In the genomic region with DNA sequence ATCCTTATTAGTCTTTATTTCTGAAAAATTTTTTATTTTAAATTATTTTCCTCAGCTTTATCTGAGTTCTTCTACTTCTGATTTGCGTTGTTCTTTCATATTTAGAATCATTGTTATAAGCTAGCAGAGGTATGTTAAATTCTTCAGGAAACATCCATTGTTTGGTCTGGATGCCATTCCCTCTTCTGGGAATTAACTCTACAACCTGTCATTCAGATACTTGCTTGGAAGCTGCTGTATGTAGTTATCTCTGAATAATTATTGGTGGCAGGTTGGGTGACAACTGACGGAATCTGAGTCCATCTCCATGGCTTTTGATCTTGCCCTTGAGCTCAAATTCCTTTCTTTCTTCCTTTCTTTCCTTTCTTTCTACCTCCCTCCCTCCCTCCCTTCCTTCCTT, we compare ENCODE assay signal across 27 cellular contexts.
"Had no signal": no experiment of that assay in that cellular context is flagged by ENCODE, and none has a peak within 500 bp of the region (broad histone marks: within the 10 kb centered on the region; RNA-seq: fewer than 3 reads in every experiment).

No MANE protein-coding gene starts in this region.

- H3K27me3 Mint-ChIP-seq: stimulated activated memory B cell treated with anti-CD40 and anti-IgM and Interleukin-4, amounts not matched to agents 10 μg/mL and 1 μg/mL and 100 μg/mL, for 72 hours; stimulated activated naive B cell treated with anti-CD40 and anti-IgM and Interleukin-4, amounts not matched to agents 10 μg/mL and 1 μg/mL and 100 μg/mL, for 72 hours; type B pancreatic cell had no signal

- H3K27ac Mint-ChIP-seq: stimulated activated effector memory CD8-positive, alpha-beta T cell treated with anti-CD3 and anti-CD28 coated beads, Interleukin-12 subunit alpha, Interleukin-12 subunit beta, amount 100 ng/mL, for 72 hours; stimulated activated memory B cell treated with anti-CD40 and anti-IgM and Interleukin-4, amounts not matched to agents 10 μg/mL and 1 μg/mL and 100 μg/mL, for 72 hours; stimulated activated naive B cell treated with anti-CD40 and anti-IgM and Interleukin-4, amounts not matched to agents 10 μg/mL and 1 μg/mL and 100 μg/mL, for 72 hours; stimulated activated naive CD8-positive, alpha-beta T cell treated with anti-CD3 and anti-CD28 coated beads, Interleukin-15, amount 100 ng/mL, for 72 hours; stimulated activated naive CD8-positive, alpha-beta T cell treated with anti-CD3 and anti-CD28 coated beads, Interleukin-15, Interleukin-2, amounts not matched to agents 100 ng/mL and 50 ng/mL, for 24 hours; type B pancreatic cell had no signal

- DNase-seq: stimulated activated CD4-positive, alpha-beta T cell treated with anti-CD3 and anti-CD28 coated beads, Interleukin-2, amount 100 ng/mL, for 48 hours; stimulated activated CD4-positive, alpha-beta T cell treated with anti-CD3 and anti-CD28 coated beads, Interleukin-4, amount 100 ng/mL, for 1 hour; stimulated activated CD4-positive, alpha-beta T cell treated with anti-CD3 and anti-CD28 coated beads, Interleukin-4, amount 100 ng/mL, for 24 hours; stimulated activated CD4-positive, alpha-beta T cell treated with anti-CD3 and anti-CD28 coated beads, Interleukin-4, amount 100 ng/mL, for 4 hours; stimulated activated CD8-positive, alpha-beta memory T cell treated with anti-CD3 and anti-CD28 coated beads, Interleukin-4, amount 100 ng/mL, for 48 hours; stimulated activated naive B cell treated with anti-CD40 and anti-IgM and Interleukin-4, amounts not matched to agents 10 μg/mL and 1 μg/mL and 100 μg/mL, for 72 hours; stimulated activated naive CD4-positive, alpha-beta T cell; stimulated activated naive CD4-positive, alpha-beta T cell treated with Interleukin-2 at 50 U/mL for 16 hours; stimulated activated naive CD8-positive, alpha-beta T cell treated with anti-CD3 and anti-CD28 coated beads, Interleukin-15, amount 100 ng/mL, for 72 hours; stimulated activated naive CD8-positive, alpha-beta T cell treated with anti-CD3 and anti-CD28 coated beads, Interleukin-15, Interleukin-2, amounts not matched to agents 100 U/mL and 50 U/mL, for 24 hours; stomach; substantia nigra; testis; thyroid gland; tibial artery; transverse colon; trophoblast cell; upper lobe of left lung; upper lobe of right lung; uterus had no signal

- H3K4me3 Mint-ChIP-seq: stimulated activated effector memory CD8-positive, alpha-beta T cell treated with anti-CD3 and anti-CD28 coated beads, Interleukin-12 subunit alpha, Interleukin-12 subunit beta, amount 100 ng/mL, for 72 hours; stimulated activated memory B cell treated with anti-CD40 and anti-IgM and Interleukin-4, amounts not matched to agents 10 μg/mL and 1 μg/mL and 100 μg/mL, for 72 hours; stimulated activated naive B cell treated with anti-CD40 and anti-IgM and Interleukin-4, amounts not matched to agents 10 μg/mL and 1 μg/mL and 100 μg/mL, for 72 hours; stimulated activated naive CD8-positive, alpha-beta T cell treated with anti-CD3 and anti-CD28 coated beads, Interleukin-15, amount 100 ng/mL, for 72 hours; stimulated activated naive CD8-positive, alpha-beta T cell treated with anti-CD3 and anti-CD28 coated beads, Interleukin-15, Interleukin-2, amounts not matched to agents 100 ng/mL and 50 ng/mL, for 24 hours; type B pancreatic cell had no signal

- H3K4me1 Mint-ChIP-seq: stimulated activated effector memory CD8-positive, alpha-beta T cell treated with anti-CD3 and anti-CD28 coated beads, Interleukin-12 subunit alpha, Interleukin-12 subunit beta, amount 100 ng/mL, for 72 hours; stimulated activated memory B cell treated with anti-CD40 and anti-IgM and Interleukin-4, amounts not matched to agents 10 μg/mL and 1 μg/mL and 100 μg/mL, for 72 hours; stimulated activated naive B cell treated with anti-CD40 and anti-IgM and Interleukin-4, amounts not matched to agents 10 μg/mL and 1 μg/mL and 100 μg/mL, for 72 hours; stimulated activated naive CD8-positive, alpha-beta T cell treated with anti-CD3 and anti-CD28 coated beads, Interleukin-15, amount 100 ng/mL, for 72 hours had no signal

- H3K27me3 ChIP-seq: stomach, suprapubic skin, testis, thyroid gland, tibial artery, tibial nerve, transverse colon, upper lobe of left lung, upper lobe of right lung, uterus had no signal

- H3K27ac ChIP-seq: stomach, suprapubic skin, testis, thoracic aorta, thyroid gland, tibial artery, tibial nerve, transverse colon, upper lobe of left lung, upper lobe of right lung, uterus had no signal

- H3K4me3 ChIP-seq: stomach, suprapubic skin, testis, thoracic aorta, thyroid gland, tibial artery, tibial nerve, transverse colon, upper lobe of left lung, upper lobe of right lung, uterus had no signal

- H3K4me1 ChIP-seq: stomach, suprapubic skin, testis, thyroid gland, tibial artery, tibial nerve, transverse colon, upper lobe of left lung, upper lobe of right lung, uterus had no signal

- H3K9me3 ChIP-seq: suprapubic skin, testis, thyroid gland, transverse colon, upper lobe of right lung had no signal

- H3K36me3 ChIP-seq: stomach, suprapubic skin, thoracic aorta, thyroid gland, tibial artery, tibial nerve, transverse colon, upper lobe of left lung, upper lobe of right lung, uterus had no signal

- ATAC-seq: stimulated activated effector memory CD8-positive, alpha-beta T cell treated with anti-CD3 and anti-CD28 coated beads, Interleukin-12 subunit alpha, Interleukin-12 subunit beta, amount 100 ng/mL, for 72 hours; stimulated activated memory B cell treated with anti-CD40 and anti-IgM and Interleukin-4, amounts not matched to agents 10 μg/mL and 1 μg/mL and 100 μg/mL, for 72 hours; stimulated activated naive B cell treated with anti-CD40 and anti-IgM and Interleukin-4, amounts not matched to agents 10 μg/mL and 1 μg/mL and 100 μg/mL, for 72 hours; stimulated activated naive CD8-positive, alpha-beta T cell treated with anti-CD3 and anti-CD28 coated beads, Interleukin-15, amount 100 ng/mL, for 72 hours; stimulated activated naive CD8-positive, alpha-beta T cell treated with anti-CD3 and anti-CD28 coated beads, Interleukin-15, Interleukin-2, amounts not matched to agents 100 U/mL and 50 U/mL, for 24 hours; upper lobe of right lung had no signal

- H3K36me3 Mint-ChIP-seq: stimulated activated effector memory CD8-positive, alpha-beta T cell treated with anti-CD3 and anti-CD28 coated beads, Interleukin-12 subunit alpha, Interleukin-12 subunit beta, amount 100 ng/mL, for 72 hours; type B pancreatic cell had no signal
